ENCODE assay signal across 17 cellular contexts in genomic region chr9:109802491-109802890, GRCh38. TPM values are rescaled to one million over a fixed set of nuclear protein-coding genes. Genes with fewer than 3 reads are reported as not detected.
DNase-seq lines count a peak whose midpoint lies in the region; ATAC-seq and TF ChIP-seq lines count a peak whose summit lies in the region.
"Had no signal": no experiment of that assay in that cellular context is flagged by ENCODE, and none has a peak within 500 bp of the region (broad histone marks: within the 10 kb centered on the region; RNA-seq: fewer than 3 reads in every experiment).

No MANE protein-coding gene starts in this region.

- H3K9me3 Mint-ChIP-seq in HFFc6 = no peaks in the 10 kb centered on the region
- H3K9me3 Mint-ChIP-seq in nephron progenitor cell = peaks cover 5% of the 10 kb centered on the region
- H3K9me3 Mint-ChIP-seq: H9 had no signal

- H3K27me3 ChIP-seq in ascending aorta = no peaks in the 10 kb centered on the region
- H3K27me3 ChIP-seq in aorta (ENCODE audit: control insufficient read depth in 1 of 2, insufficient read depth in 2 of 2, low read length in 1 of 2) = no peaks in the 10 kb centered on the region
- H3K27me3 ChIP-seq: BE2C had no signal

- H3K36me3 Mint-ChIP-seq in HFFc6 (ENCODE audit: low read depth) = no peaks in the 10 kb centered on the region
- H3K36me3 Mint-ChIP-seq in nephron progenitor cell (ENCODE audit: low read depth) = peaks cover 18% of the 10 kb centered on the region
- H3K36me3 Mint-ChIP-seq: CD4-positive, alpha-beta memory T cell had no signal

- no peak for ATAC-seq in aorta (ENCODE audit: low FRiP score)
- ATAC-seq: A549, GM12878, HepG2 had no signal

- in situ Hi-C loops in KBM-7 (cut with MboI; ENCODE audit: low pct_unique_long_range_greater_than_20kb, low sequenced_read_pairs) = no loop called here

- H3K4me1 Mint-ChIP-seq in HFFc6 (ENCODE audit: low read depth) (peaks cover 68% of the 10 kb centered on the region), nephron progenitor cell (peaks cover 46% of the 10 kb centered on the region)
- H3K4me1 Mint-ChIP-seq: CD4-positive, alpha-beta memory T cell; H9 had no signal

- H3K36me3 ChIP-seq in ascending aorta (no peaks in the 10 kb centered on the region), aorta (ENCODE audit: control insufficient read depth in 1 of 2, insufficient read depth in 2 of 2, low read length in 1 of 2) (no peaks in the 10 kb centered on the region)
- H3K36me3 ChIP-seq: BE2C had no signal

- intact Hi-C loops in ascending aorta (cut with DNase I) = no loop called here
- intact Hi-C loops in aorta (cut with DNase I) = no loop called here

- no peak overlapping the region for H3K4me3 ChIP-seq in ascending aorta
- H3K4me3 ChIP-seq in aorta (ENCODE audit: low read length in 2 of 2) = no peak overlapping the region
- H3K4me3 ChIP-seq: A549, GM12878 had no signal

- WGBS in aorta, 2 donors = 96 to 97% methylated on average over 1 of the region's 1 CpG

- H3K27ac ChIP-seq in ascending aorta = peak overlapping the region; percentile 96
- peak overlapping the region; percentile 52 to 64 for H3K27ac ChIP-seq in aorta (ENCODE audit: low read depth in 1 of 2, low read length in 2 of 2)
- H3K27ac ChIP-seq: A549, C4-2B had no signal

- H3K27me3 Mint-ChIP-seq in HFFc6 (ENCODE audit: insufficient read depth) (no peaks in the 10 kb centered on the region; the same call in 1 of the 2 replicates), nephron progenitor cell (ENCODE audit: low read depth, poor library complexity) (no peaks in the 10 kb centered on the region)

- H3K4me3 Mint-ChIP-seq in HFFc6 = no peak overlapping the region
- no peak overlapping the region for H3K4me3 Mint-ChIP-seq in nephron progenitor cell
- H3K4me3 Mint-ChIP-seq: CD4-positive, alpha-beta memory T cell; H9 had no signal

- peak overlapping the region; percentile 24; the same call in 1 of the 2 replicates for H3K27ac Mint-ChIP-seq in HFFc6
- H3K27ac Mint-ChIP-seq in nephron progenitor cell = peak overlapping the region; percentile 50
- H3K27ac Mint-ChIP-seq: CD4-positive, alpha-beta memory T cell; H9 had no signal

- no peak for TF ChIP-seq CTCF in HFFc6 (IDR thresholded peaks at IDR 0.05)
- no peak for TF ChIP-seq CTCF in ascending aorta (IDR thresholded peaks at IDR 0.05)
- no peak for TF ChIP-seq CTCF in nephron progenitor cell (IDR thresholded peaks at IDR 0.05)

- DNase-seq in HFFc6 (no peak), ascending aorta (ENCODE audit: low spot score in 2 of 2) (no peak), nephron progenitor cell (no peak), aorta (no peak), KBM-7 (no peak), MV-4-11 (lab: John Stamatoyannopoulos, UW) (no peak), hepatic stellate cell (ENCODE audit: low spot score) (no peak)
- DNase-seq: BE2C; CD4-positive, alpha-beta memory T cell; DMS79; GOT3; H9 had no signal

- H3K4me1 ChIP-seq in ascending aorta (peaks cover 16 to 68% of the 10 kb centered on the region in 2 donors), aorta (ENCODE audit: control insufficient read depth in 1 of 2, insufficient read depth in 2 of 2, low read length in 2 of 2) (peaks cover 4 to 27% of the 10 kb centered on the region in 2 donors)
- H3K4me1 ChIP-seq: A549, BE2C had no signal

- H3K9me3 ChIP-seq in ascending aorta (no peaks in the 10 kb centered on the region), aorta (ENCODE audit: control insufficient read depth, low read length) (no peaks in the 10 kb centered on the region)
- H3K9me3 ChIP-seq: A549, BE2C had no signal

RNA-seq across cellular contexts. Expression of gene PALM2AKAP2, which starts 22.5 kb away (rescaled TPM):
- total RNA-seq in HFFc6 (2021; fragmentation: NEBNext Ultra II Directional; extraction: Animal tissue kit (Norgen Biotek cat#: 25700)) = 10 to 100 TPM; 20.1 to 35.1 (median 22.7) TPM
- total RNA-seq in ascending aorta (38.2 TPM), aorta (100 to 1,000 TPM in 1 of 2 donors, 10 to 100 TPM in 1; 58.1 to 155 TPM)
- 1 to 10 TPM; 4.5 to 5.6 TPM for polyA plus RNA-seq in aorta
- total RNA-seq: CD4-positive, alpha-beta memory T cell; G401; GM12878 had no signal
- polyA plus RNA-seq: CD4-positive, alpha-beta memory T cell had no signal
